ENCODE assay signal across 8 cellular contexts in the genomic region with DNA sequence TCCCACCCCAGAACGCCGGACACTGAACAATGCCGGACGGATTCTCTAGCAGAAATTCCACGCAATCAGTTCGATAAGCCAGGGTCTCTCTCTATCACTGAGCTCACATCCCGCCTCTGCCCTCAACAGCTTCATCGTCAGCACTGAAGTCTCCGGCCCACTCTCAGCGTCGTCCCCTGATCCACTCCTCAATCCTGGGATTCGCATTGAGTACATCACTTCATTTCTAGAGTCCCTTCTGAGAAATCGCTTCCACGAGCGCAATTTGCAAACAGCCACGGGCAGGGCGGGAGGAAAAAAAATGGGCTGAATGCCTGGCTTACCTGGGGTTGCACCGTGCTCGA. TPM values are rescaled to one million over a fixed set of nuclear protein-coding genes. Genes with fewer than 3 reads are reported as not detected.
A peak's percentile ranks its signal among the peaks of the same experiment; 100 is the strongest.
DNase-seq lines count a peak whose midpoint lies in the region; ATAC-seq and TF ChIP-seq lines count a peak whose summit lies in the region.

No MANE protein-coding gene starts in this region.

- peaks cover 40% of the 10 kb centered on the region for H3K4me1 ChIP-seq in CD4-positive, alpha-beta memory T cell (ENCODE audit: insufficient read depth, low read length)
- H3K4me1 ChIP-seq in iPS DF 6.9 (ENCODE audit: control insufficient read depth, insufficient read depth, low read length): no peaks in the 10 kb centered on the region
- H3K4me1 ChIP-seq in gastrocnemius medialis: peaks cover 12 to 22% of the 10 kb centered on the region in 2 donors

- TF ChIP-seq CTCF in gastrocnemius medialis (IDR thresholded peaks at IDR 0.05 in 4 of 5, conservative IDR thresholded peaks at IDR 0.05 in 1 of 5): no peak

- intact Hi-C loops in CD4-positive, alpha-beta memory T cell (cut with micrococcal nuclease): loop anchor here (1.0 to 10.0 kb wide), 5 partner anchors 54 to 1379 kb away; partner anchors contain the start of genes ANKRD26, PDSS1 and WAC
- intact Hi-C loops in gastrocnemius medialis (cut with DNase I; ENCODE audit: low total_unique reads): loop anchor here (1.0 to 10.0 kb wide), 3 partner anchors 86 to 351 kb away; partner anchors contain the start of genes ABI1, ACBD5 and RAB18

- TF ChIP-seq POLR2A in gastrocnemius medialis (IDR thresholded peaks at IDR 0.05): no peak

- peaks cover 6 to 59% of the 10 kb centered on the region in 2 donors for H3K36me3 Mint-ChIP-seq in CD4-positive, alpha-beta memory T cell
- H3K36me3 Mint-ChIP-seq in activated naive CD8-positive, alpha-beta T cell treated with anti-CD3 and anti-CD28 coated beads for 36 hours: peaks cover 66% of the 10 kb centered on the region

- no peaks in the 10 kb centered on the region for H3K9me3 ChIP-seq in CD4-positive, alpha-beta memory T cell (ENCODE audit: control insufficient read depth in 1 of 2, low read length in 2 of 2)
- H3K9me3 ChIP-seq in iPS DF 6.9 (ENCODE audit: control insufficient read depth, insufficient read depth, low read length) (no peaks in the 10 kb centered on the region), gastrocnemius medialis (no peaks in the 10 kb centered on the region)

- ATAC-seq in GM19395 (IDR thresholded peaks at IDR 0.05; ENCODE audit: unreplicated experiment) (peak; percentile 12), HG03571 (IDR thresholded peaks at IDR 0.05; ENCODE audit: unreplicated experiment) (peak; percentile 6), gastrocnemius medialis (peak; percentile 13 to 25)

- DNase-seq in CD4-positive, alpha-beta memory T cell: peak in 1 of 5 donors; percentile 54
- DNase-seq in activated naive CD8-positive, alpha-beta T cell treated with anti-CD3 and anti-CD28 coated beads for 36 hours: no peak
- no peak for DNase-seq in iPS DF 6.9 (ENCODE audit: low read depth, low spot score)
- DNase-seq in gastrocnemius medialis: no peak
- no peak for DNase-seq in NCI-H2029 (lab: John Stamatoyannopoulos, UW)
- DNase-seq in T1000 (lab: John Stamatoyannopoulos, UW): no peak

- peaks cover under 1% of the 10 kb centered on the region for H3K36me3 ChIP-seq in CD4-positive, alpha-beta memory T cell (ENCODE audit: insufficient read depth, low read length)
- peaks cover 7% of the 10 kb centered on the region; the same call in 1 of the 2 replicates for H3K36me3 ChIP-seq in iPS DF 6.9 (ENCODE audit: control insufficient read depth, insufficient read depth, low read length)
- peaks cover 0 to 5% of the 10 kb centered on the region in 2 donors for H3K36me3 ChIP-seq in gastrocnemius medialis

- peak overlapping the region; percentile 82 to 100 for H3K4me3 ChIP-seq in CD4-positive, alpha-beta memory T cell (ENCODE audit: low read length in 2 of 2)
- H3K4me3 ChIP-seq in iPS DF 6.9 (ENCODE audit: low read length) (peak overlapping the region; percentile 58), gastrocnemius medialis (peak overlapping the region; percentile 65 to 99 (median 92))

- H3K27ac ChIP-seq in CD4-positive, alpha-beta memory T cell (ENCODE audit: low read depth, low read length): peak overlapping the region; percentile 100
- H3K27ac ChIP-seq in iPS DF 6.9 (ENCODE audit: low read length): no peak overlapping the region
- peak overlapping the region; percentile 89 to 99 (median 95) for H3K27ac ChIP-seq in gastrocnemius medialis

- in situ Hi-C loops in gastrocnemius medialis (cut with MboI; ENCODE audit: low sequenced_read_pairs in 4 of 4): loop anchor here in 2 of 4 donors (10.0 kb wide), 2 partner anchors 91 to 289 kb away; partner anchors contain the start of genes ABI1 (in 1 of the 2) and ACBD5 (in 1 of the 2)

- H3K4me3 Mint-ChIP-seq in CD4-positive, alpha-beta memory T cell: peak overlapping the region; percentile 95 to 100 (median 98)
- H3K4me3 Mint-ChIP-seq in activated naive CD8-positive, alpha-beta T cell treated with anti-CD3 and anti-CD28 coated beads for 36 hours: peak overlapping the region; percentile 98

- CTCF ChIA-PET in CD4-positive, alpha-beta memory T cell (lab: Charles Lee; ENCODE audit: partially characterized antibody): interaction anchor here (0.9 to 2.0 kb wide), 8 partner anchors 42 to 428 kb away, joined by 3 to 10 read pairs (median 4); partner anchors contain the start of gene ANKRD26

- no peaks in the 10 kb centered on the region for H3K27me3 Mint-ChIP-seq in CD4-positive, alpha-beta memory T cell
- H3K27me3 Mint-ChIP-seq in activated naive CD8-positive, alpha-beta T cell treated with anti-CD3 and anti-CD28 coated beads for 36 hours: peaks cover 4% of the 10 kb centered on the region

- peaks cover 0 to 3% (median 0%) of the 10 kb centered on the region in 8 donors for H3K9me3 Mint-ChIP-seq in CD4-positive, alpha-beta memory T cell
- H3K9me3 Mint-ChIP-seq in activated naive CD8-positive, alpha-beta T cell treated with anti-CD3 and anti-CD28 coated beads for 36 hours: peaks cover 2% of the 10 kb centered on the region

- WGBS in iPS DF 6.9 (ENCODE audit: insufficient coverage, insufficient read length): no CpG with 5 or more reads among the region's 19 CpGs

- no peaks in the 10 kb centered on the region for H3K27me3 ChIP-seq in CD4-positive, alpha-beta memory T cell (ENCODE audit: insufficient read depth, low read length)
- H3K27me3 ChIP-seq in iPS DF 6.9 (ENCODE audit: control insufficient read depth, insufficient read depth, low read length): no peaks in the 10 kb centered on the region
- no peaks in the 10 kb centered on the region for H3K27me3 ChIP-seq in gastrocnemius medialis

- H3K4me1 Mint-ChIP-seq in CD4-positive, alpha-beta memory T cell: peaks cover 26 to 69% (median 47%) of the 10 kb centered on the region in 4 donors
- H3K4me1 Mint-ChIP-seq in activated naive CD8-positive, alpha-beta T cell treated with anti-CD3 and anti-CD28 coated beads for 36 hours: peaks cover 42% of the 10 kb centered on the region

- peak overlapping the region; percentile 100 for H3K27ac Mint-ChIP-seq in CD4-positive, alpha-beta memory T cell
- peak overlapping the region; percentile 100 for H3K27ac Mint-ChIP-seq in activated naive CD8-positive, alpha-beta T cell treated with anti-CD3 and anti-CD28 coated beads for 36 hours

- POLR2A ChIA-PET in CD4-positive, alpha-beta memory T cell (lab: Charles Lee; ENCODE audit: partially characterized antibody): interaction anchor here (0.5 to 4.3 kb wide), 36 partner anchors 10 to 1379 kb away, joined by 3 to 126 read pairs (median 5); partner anchors contain the start of genes ABI1, ACBD5, ANKRD26 and PDSS1

RNA-seq across cellular contexts. Expression of gene YME1L1, which starts 0.4 kb away (rescaled TPM):
- total RNA-seq in CD4-positive, alpha-beta memory T cell: 100 to 1,000 TPM in 1 of 2 experiments, 10 to 100 TPM in 1; 94.8 to 101 TPM
- polyA plus RNA-seq in CD4-positive, alpha-beta memory T cell: 100 to 1,000 TPM; 111 to 159 TPM
- 100 to 1,000 TPM; 125 to 132 TPM for total RNA-seq in activated naive CD8-positive, alpha-beta T cell treated with anti-CD3 and anti-CD28 coated beads for 36 hours
- 100 to 1,000 TPM in 1 of 4 donors, 10 to 100 TPM in 3; 79.2 to 100 (median 88.7) TPM for total RNA-seq in gastrocnemius medialis

RNA-seq across cellular contexts. Expression of gene MASTL, which starts 1.3 kb away (rescaled TPM):
- 1 to 10 TPM; 7.0 to 7.9 TPM for total RNA-seq in CD4-positive, alpha-beta memory T cell
- polyA plus RNA-seq in CD4-positive, alpha-beta memory T cell: 1 to 10 TPM; 2.5 TPM
- total RNA-seq in activated naive CD8-positive, alpha-beta T cell treated with anti-CD3 and anti-CD28 coated beads for 36 hours: 10 to 100 TPM; 33.6 to 34.2 TPM
- total RNA-seq in gastrocnemius medialis: 1 to 10 TPM; 2.0 to 3.6 (median 2.9) TPM

RNA-seq across cellular contexts. Expression of gene ANKRD26, which starts 53.5 kb away (rescaled TPM):
- 10 to 100 TPM; 10.7 to 11.6 TPM for total RNA-seq in CD4-positive, alpha-beta memory T cell
- polyA plus RNA-seq in CD4-positive, alpha-beta memory T cell: 1 to 10 TPM in 1 of 2 donors, under 1 TPM in 1; 0.65 to 1.6 TPM
- total RNA-seq in activated naive CD8-positive, alpha-beta T cell treated with anti-CD3 and anti-CD28 coated beads for 36 hours: 10 to 100 TPM; 10.3 to 12.0 TPM
- 10 to 100 TPM in 2 of 4 donors, 1 to 10 TPM in 2; 3.6 to 14.7 (median 8.4) TPM for total RNA-seq in gastrocnemius medialis
